In genomic region chr15:59166156-59166555, GRCh38 we compare ENCODE assay signal across 16 cellular contexts. TPM values are rescaled to one million over a fixed set of nuclear protein-coding genes. Genes with fewer than 3 reads are reported as not detected.
DNase-seq lines count a peak whose midpoint lies in the region; ATAC-seq and TF ChIP-seq lines count a peak whose summit lies in the region.
"Had no signal": no experiment of that assay in that cellular context is flagged by ENCODE, and none has a peak within 500 bp of the region (broad histone marks: within the 10 kb centered on the region; RNA-seq: fewer than 3 reads in every experiment).

No MANE protein-coding gene starts in this region.

- CTCF ChIA-PET in activated CD8-positive, alpha-beta T cell treated with anti-CD3 and anti-CD28 coated beads, Interleukin-2, amount 10 ng/mL, durations not matched to agents 7 days and 5 days (lab: Charles Lee): interaction anchor here (0.6 to 2.7 kb wide), 8 partner anchors 8 to 476 kb away, joined by 3 to 11 read pairs (median 4); no protein-coding TSS in a partner anchor
- CTCF ChIA-PET in activated CD8-positive, alpha-beta T cell treated with anti-CD3 and anti-CD28 coated beads for 36 hours (lab: Charles Lee): interaction anchor here (0.9 to 1.6 kb wide), 4 partner anchors 8 to 367 kb away, joined by 3 to 4 read pairs (median 4); no protein-coding TSS in a partner anchor

- H3K27me3 Mint-ChIP-seq in activated CD8-positive, alpha-beta T cell treated with anti-CD3 and anti-CD28 coated beads, Interleukin-2, amount 10 ng/mL, durations not matched to agents 7 days and 5 days (ENCODE audit: low read depth): no peaks in the 10 kb centered on the region
- no peaks in the 10 kb centered on the region for H3K27me3 Mint-ChIP-seq in activated CD8-positive, alpha-beta T cell treated with anti-CD3 and anti-CD28 coated beads for 36 hours

- DNase-seq in activated CD8-positive, alpha-beta T cell treated with anti-CD3 and anti-CD28 coated beads, Interleukin-2, amount 10 ng/mL, durations not matched to agents 7 days and 5 days: no peak
- no peak for DNase-seq in activated CD8-positive, alpha-beta T cell treated with anti-CD3 and anti-CD28 coated beads for 36 hours
- DNase-seq in body of pancreas: no peak
- DNase-seq in iris pigment epithelial cell (ENCODE audit: low read depth): peak; percentile 68
- DNase-seq in tibial artery: no peak
- no peak for DNase-seq in COR-L47 (lab: John Stamatoyannopoulos, UW)
- no peak for DNase-seq in activated T-cell treated with anti-CD3 and anti-CD28 coated beads for 4 hours
- no peak for DNase-seq in esophagus muscularis mucosa (ENCODE audit: extremely low spot score)
- DNase-seq: activated CD4-positive, alpha-beta T cell treated with anti-CD3 and anti-CD28 coated beads for 4 hours; activated naive CD4-positive, alpha-beta T cell treated with anti-CD3 and anti-CD28 coated beads, Interleukin-2, amount 50 U/mL, for 16 hours; AML-193; glutamatergic neuron; NCI-H2081 treated with DMSO at 0.1 percent for 48 hours; SW 1271 had no signal

- ATAC-seq in activated CD8-positive, alpha-beta T cell treated with anti-CD3 and anti-CD28 coated beads, Interleukin-2, amount 10 ng/mL, durations not matched to agents 7 days and 5 days: no peak
- ATAC-seq in activated CD8-positive, alpha-beta T cell treated with anti-CD3 and anti-CD28 coated beads for 36 hours: no peak
- no peak for ATAC-seq in body of pancreas

- 33 to 44% methylated on average over 4 of the region's 4 CpGs for WGBS in body of pancreas, 2 donors
- whole genome bisulfite sequencing in esophagus muscularis mucosa: 72% methylated on average over 4 of the region's 4 CpGs

- no peak overlapping the region for H3K4me3 Mint-ChIP-seq in activated CD8-positive, alpha-beta T cell treated with anti-CD3 and anti-CD28 coated beads, Interleukin-2, amount 10 ng/mL, durations not matched to agents 7 days and 5 days
- H3K4me3 Mint-ChIP-seq in activated CD8-positive, alpha-beta T cell treated with anti-CD3 and anti-CD28 coated beads for 36 hours: no peak overlapping the region

- POLR2A ChIA-PET in activated CD8-positive, alpha-beta T cell treated with anti-CD3 and anti-CD28 coated beads, Interleukin-2, amount 10 ng/mL, durations not matched to agents 7 days and 5 days (lab: Charles Lee): no interaction called here
- POLR2A ChIA-PET in activated CD8-positive, alpha-beta T cell treated with anti-CD3 and anti-CD28 coated beads for 36 hours (lab: Charles Lee): no interaction called here

- peaks cover 32% of the 10 kb centered on the region for H3K4me1 ChIP-seq in body of pancreas
- peaks cover 6 to 45% (median 33%) of the 10 kb centered on the region in 4 donors for H3K4me1 ChIP-seq in tibial artery
- H3K4me1 ChIP-seq in esophagus muscularis mucosa: peaks cover 0 to 24% (median 17%) of the 10 kb centered on the region in 4 donors

- H3K36me3 ChIP-seq in body of pancreas (replicated peaks in 1 of 2; ENCODE audit: insufficient read depth in 1 of 2, low read depth in 2 of 2) (peaks cover 0 to 2% of the 10 kb centered on the region in 2 donors), tibial artery (peaks cover 16 to 38% (median 18%) of the 10 kb centered on the region in 3 donors), esophagus muscularis mucosa (peaks cover 8 to 56% (median 33%) of the 10 kb centered on the region in 4 donors)

- H3K27me3 ChIP-seq in body of pancreas: no peaks in the 10 kb centered on the region
- H3K27me3 ChIP-seq in tibial artery: no peaks in the 10 kb centered on the region
- H3K27me3 ChIP-seq in esophagus muscularis mucosa: no peaks in the 10 kb centered on the region

- H3K9me3 ChIP-seq in body of pancreas: no peaks in the 10 kb centered on the region
- H3K9me3 ChIP-seq in tibial artery: no peaks in the 10 kb centered on the region
- no peaks in the 10 kb centered on the region for H3K9me3 ChIP-seq in esophagus muscularis mucosa

- peaks cover 52% of the 10 kb centered on the region for H3K36me3 Mint-ChIP-seq in activated CD8-positive, alpha-beta T cell treated with anti-CD3 and anti-CD28 coated beads, Interleukin-2, amount 10 ng/mL, durations not matched to agents 7 days and 5 days (ENCODE audit: low read depth)
- no peaks in the 10 kb centered on the region for H3K36me3 Mint-ChIP-seq in activated CD8-positive, alpha-beta T cell treated with anti-CD3 and anti-CD28 coated beads for 36 hours (ENCODE audit: low read depth)

- TF ChIP-seq POLR2A in body of pancreas (IDR thresholded peaks at IDR 0.05): no peak
- TF ChIP-seq POLR2A in esophagus muscularis mucosa (IDR thresholded peaks at IDR 0.05; ENCODE audit: low read depth): no peak

- H3K27ac ChIP-seq in body of pancreas (peak overlapping the region in 3 of 4 donors; percentile 27 to 45 (median 40)), tibial artery (peak overlapping the region; percentile 85 to 93), esophagus muscularis mucosa (replicated peaks in 1 of 4) (no peak overlapping the region)

- intact Hi-C loops in activated CD8-positive, alpha-beta T cell treated with anti-CD3 and anti-CD28 coated beads for 36 hours (cut with micrococcal nuclease): no loop called here
- intact Hi-C loops in body of pancreas (cut with DNase I) (no loop called here), tibial artery (cut with DNase I; ENCODE audit: low total_unique reads) (loop anchor here (10.0 kb wide), 1 partner anchor 209 kb away; the partner anchor contains the start of gene MYO1E), esophagus muscularis mucosa (cut with DNase I) (no loop called here)

- H3K4me3 ChIP-seq in body of pancreas (no peak overlapping the region), tibial artery (no peak overlapping the region), esophagus muscularis mucosa (no peak overlapping the region)
- H3K4me3 ChIP-seq: coronary artery had no signal

- TF ChIP-seq EP300 in esophagus muscularis mucosa (IDR thresholded peaks at IDR 0.05): no peak

- H3K27ac Mint-ChIP-seq in activated CD8-positive, alpha-beta T cell treated with anti-CD3 and anti-CD28 coated beads, Interleukin-2, amount 10 ng/mL, durations not matched to agents 7 days and 5 days: peak overlapping the region; percentile 48
- no peak overlapping the region for H3K27ac Mint-ChIP-seq in activated CD8-positive, alpha-beta T cell treated with anti-CD3 and anti-CD28 coated beads for 36 hours

- peaks cover 7% of the 10 kb centered on the region for H3K9me3 Mint-ChIP-seq in activated CD8-positive, alpha-beta T cell treated with anti-CD3 and anti-CD28 coated beads, Interleukin-2, amount 10 ng/mL, durations not matched to agents 7 days and 5 days (ENCODE audit: insufficient read depth)
- H3K9me3 Mint-ChIP-seq in activated CD8-positive, alpha-beta T cell treated with anti-CD3 and anti-CD28 coated beads for 36 hours: no peaks in the 10 kb centered on the region

- H3K4me1 Mint-ChIP-seq in activated CD8-positive, alpha-beta T cell treated with anti-CD3 and anti-CD28 coated beads, Interleukin-2, amount 10 ng/mL, durations not matched to agents 7 days and 5 days (ENCODE audit: low read depth): peaks cover 55% of the 10 kb centered on the region
- peaks cover 7% of the 10 kb centered on the region for H3K4me1 Mint-ChIP-seq in activated CD8-positive, alpha-beta T cell treated with anti-CD3 and anti-CD28 coated beads for 36 hours (ENCODE audit: low read depth)

- TF ChIP-seq CTCF in activated CD8-positive, alpha-beta T cell treated with anti-CD3 and anti-CD28 coated beads for 36 hours (IDR thresholded peaks at IDR 0.05): no peak
- TF ChIP-seq CTCF in body of pancreas (IDR thresholded peaks at IDR 0.05) (no peak), tibial artery (IDR thresholded peaks at IDR 0.05) (no peak), esophagus muscularis mucosa (IDR thresholded peaks at IDR 0.05) (no peak)

RNA-seq across cellular contexts. Expression of gene LDHAL6B, which starts 40.5 kb away (rescaled TPM):
- total RNA-seq in activated CD8-positive, alpha-beta T cell treated with anti-CD3 and anti-CD28 coated beads, Interleukin-2, amount 10 ng/mL, durations not matched to agents 7 days and 5 days: not detected
- total RNA-seq in activated CD8-positive, alpha-beta T cell treated with anti-CD3 and anti-CD28 coated beads for 36 hours: not detected
- not detected for total RNA-seq in body of pancreas
- not detected for total RNA-seq in esophagus muscularis mucosa
- total RNA-seq: liver had no signal

Comparison
In these comparisons a context has a peak if more than half of its experiments do, and no peak if none do; other contexts are left out.
1. H3K27ac ChIP-seq: peak in body of pancreas (3 of 4) and tibial artery (2 of 2); none in esophagus muscularis mucosa (0 of 4).